Comparison of ENCODE assay signal across 19 cellular contexts in the genomic region with DNA sequence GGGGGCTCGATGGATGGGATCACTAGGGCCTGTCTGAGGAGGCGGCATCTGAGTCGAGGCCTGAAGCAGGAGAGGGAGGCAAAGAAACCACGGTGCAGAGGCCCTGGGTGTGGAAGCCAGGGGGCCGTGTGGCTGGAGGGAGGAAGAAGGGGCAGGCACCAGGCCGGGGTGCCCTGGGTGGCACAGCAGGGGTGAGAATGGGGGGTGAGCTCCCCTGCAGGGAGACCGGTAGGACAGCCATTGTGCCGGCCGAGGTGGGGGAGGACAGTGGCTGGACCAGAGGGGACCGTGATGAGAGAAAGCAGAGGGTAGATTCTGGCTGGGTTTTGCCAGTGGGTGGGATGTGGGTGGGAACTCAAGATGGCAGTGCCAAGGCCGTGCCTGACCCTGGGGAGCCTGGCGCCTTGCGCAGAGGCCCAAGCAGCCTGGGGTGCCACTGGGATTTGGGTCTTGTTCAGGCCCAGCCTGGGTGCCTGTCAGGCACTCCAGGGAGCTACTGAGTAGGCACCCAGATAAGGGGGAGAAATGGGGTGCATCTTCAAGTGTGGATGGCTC. TPM values are rescaled to one million over a fixed set of nuclear protein-coding genes. Genes with fewer than 3 reads are reported as not detected.
DNase-seq lines count a peak whose midpoint lies in the region; ATAC-seq and TF ChIP-seq lines count a peak whose summit lies in the region.
"Had no signal": no experiment of that assay in that cellular context is flagged by ENCODE, and none has a peak within 500 bp of the region (broad histone marks: within the 10 kb centered on the region; RNA-seq: fewer than 3 reads in every experiment).

No MANE protein-coding gene starts in this region.

- no peak overlapping the region for H3K4me3 Mint-ChIP-seq in endodermal cell
- no peak overlapping the region for H3K4me3 Mint-ChIP-seq in stimulated activated memory B cell treated with anti-CD40 and anti-IgM and Interleukin-4, amounts not matched to agents 10 μg/mL and 1 μg/mL and 100 μg/mL, for 72 hours
- H3K4me3 Mint-ChIP-seq: CD4-positive, alpha-beta T cell had no signal

- H3K27ac Mint-ChIP-seq in endodermal cell: peak overlapping the region; percentile 23
- H3K27ac Mint-ChIP-seq in stimulated activated memory B cell treated with anti-CD40 and anti-IgM and Interleukin-4, amounts not matched to agents 10 μg/mL and 1 μg/mL and 100 μg/mL, for 72 hours: peak overlapping the region; percentile 3
- H3K27ac Mint-ChIP-seq: CD4-positive, alpha-beta T cell had no signal

- H3K9me3 Mint-ChIP-seq in endodermal cell: peaks cover 9% of the 10 kb centered on the region
- H3K9me3 Mint-ChIP-seq in stimulated activated memory B cell treated with anti-CD40 and anti-IgM and Interleukin-4, amounts not matched to agents 10 μg/mL and 1 μg/mL and 100 μg/mL, for 72 hours: peaks cover 6% of the 10 kb centered on the region
- H3K9me3 Mint-ChIP-seq: CD4-positive, alpha-beta T cell had no signal

- DNase-seq in endodermal cell (no peak), left ventricle myocardium superior (no peak), NCI-H345 (lab: John Stamatoyannopoulos, UW) (no peak), dorsolateral prefrontal cortex (no peak), PC-9 (no peak)
- DNase-seq: CD4-positive, alpha-beta T cell; HCEC 1CT; MG63; NCI-H1092; NCI-H146; NCI-H2081; NCI-H510A; Peyer's patch; SHP77 had no signal

- no peak overlapping the region for H3K9ac ChIP-seq in endodermal cell (ENCODE audit: extremely low read depth, low read length, poor library complexity, severe bottlenecking)
- H3K9ac ChIP-seq: SK-N-SH had no signal

- H3K4me1 Mint-ChIP-seq in endodermal cell: peaks cover 5% of the 10 kb centered on the region
- peaks cover 31% of the 10 kb centered on the region for H3K4me1 Mint-ChIP-seq in stimulated activated memory B cell treated with anti-CD40 and anti-IgM and Interleukin-4, amounts not matched to agents 10 μg/mL and 1 μg/mL and 100 μg/mL, for 72 hours

- H3K9me3 ChIP-seq in HEK293 (ENCODE audit: control insufficient read depth, insufficient read depth, low read depth, low read length): no peaks in the 10 kb centered on the region
- H3K9me3 ChIP-seq in endodermal cell (ENCODE audit: control insufficient read depth, low read length): no peaks in the 10 kb centered on the region
- no peaks in the 10 kb centered on the region for H3K9me3 ChIP-seq in PC-9 (ENCODE audit: insufficient read depth, low read depth)
- H3K9me3 ChIP-seq: MG63, Peyer's patch, SK-N-SH had no signal

- intact Hi-C loops in left ventricle myocardium superior (cut with micrococcal nuclease) (no loop called here), dorsolateral prefrontal cortex (cut with DNase I) (no loop called here), PC-9 (cut with micrococcal nuclease; ENCODE audit: unreplicated experiment) (no loop called here)

- no peaks in the 10 kb centered on the region for H3K9me2 ChIP-seq in PC-9 (ENCODE audit: insufficient read depth)
- H3K9me2 ChIP-seq: SK-N-SH had no signal

- no peak overlapping the region for H3K4me3 ChIP-seq in HEK293 (ENCODE audit: low read depth, low read length)
- H3K4me3 ChIP-seq in endodermal cell (ENCODE audit: low read length): no peak overlapping the region
- no peak overlapping the region for H3K4me3 ChIP-seq in dorsolateral prefrontal cortex
- no peak overlapping the region for H3K4me3 ChIP-seq in PC-9
- H3K4me3 ChIP-seq: MG63, Peyer's patch had no signal

- CTCF ChIA-PET in HEK293 (lab: Yijun Ruan, JAX) (interaction anchor here (0.7 kb wide), 1 partner anchor 375 kb away, joined by 3 read pairs; no protein-coding TSS in a partner anchor), PC-9 (lab: Charles Lee) (no interaction called here)

- no peaks in the 10 kb centered on the region for H3K79me2 ChIP-seq in PC-9 (ENCODE audit: low read depth)

- no peaks in the 10 kb centered on the region for H3K36me3 ChIP-seq in HEK293 (ENCODE audit: control insufficient read depth in 2 of 2, insufficient read depth in 1 of 2, low read length in 2 of 2)
- no peaks in the 10 kb centered on the region for H3K36me3 ChIP-seq in endodermal cell (ENCODE audit: control insufficient read depth, insufficient read depth, low read length)
- no peaks in the 10 kb centered on the region for H3K36me3 ChIP-seq in PC-9 (ENCODE audit: low read depth)
- H3K36me3 ChIP-seq: MG63 had no signal

- no peaks in the 10 kb centered on the region for H3K4me1 ChIP-seq in HEK293 (ENCODE audit: control insufficient read depth, insufficient read depth, low read length)
- no peaks in the 10 kb centered on the region for H3K4me1 ChIP-seq in endodermal cell (ENCODE audit: control insufficient read depth, insufficient read depth, low read length)
- H3K4me1 ChIP-seq in PC-9 (replicated peaks; ENCODE audit: insufficient read depth): peaks cover 33% of the 10 kb centered on the region

- H3F3A ChIP-seq in PC-9 (ENCODE audit: insufficient read depth, low read depth): peaks cover 17% of the 10 kb centered on the region; the same call in 1 of the 2 replicates

- H3K27me3 ChIP-seq in endodermal cell (ENCODE audit: control insufficient read depth, insufficient read depth, low read length, poor library complexity, severe bottlenecking) (no peaks in the 10 kb centered on the region), dorsolateral prefrontal cortex (peaks cover 0 to 35% (median 18%) of the 10 kb centered on the region in 45 donors), PC-9 (ENCODE audit: insufficient read depth, low read depth) (no peaks in the 10 kb centered on the region)
- H3K27me3 ChIP-seq: MG63, Peyer's patch had no signal

- no peak overlapping the region for H2AFZ ChIP-seq in PC-9

- TF ChIP-seq CTCF in C4-2B (conservative IDR thresholded peaks at IDR 0.05): no peak
- no peak for TF ChIP-seq CTCF in HEK293 (tag by site-specific recombination; IDR thresholded peaks at IDR 0.05)
- no peak for TF ChIP-seq CTCF in endodermal cell (conservative IDR thresholded peaks at IDR 0.05)
- TF ChIP-seq CTCF in dorsolateral prefrontal cortex (IDR thresholded peaks at IDR 0.05 in 54 of 56, conservative IDR thresholded peaks at IDR 0.05 in 2 of 56; ENCODE audit: low read depth in 1 of 56, partially characterized antibody in 56 of 56): no peak
- TF ChIP-seq CTCF in PC-9 (conservative IDR thresholded peaks at IDR 0.05): no peak

- BruUV-seq in PC-9 (replicated peaks; lab: Mats Ljungman, UMichigan): no TSS peak

- POLR2A ChIA-PET in HEK293 (lab: Yijun Ruan, JAX) (no interaction called here), PC-9 (lab: Charles Lee; ENCODE audit: unreplicated experiment) (interaction anchor here (0.6 to 0.7 kb wide), 2 partner anchors 8 to 489 kb away, joined by 3 to 5 read pairs; a partner anchor contains a TSS)

- peak overlapping the region; percentile 94 for H3K27ac ChIP-seq in C4-2B
- no peak overlapping the region for H3K27ac ChIP-seq in HEK293 (ENCODE audit: extremely low read depth, low read depth, low read length)
- no peak overlapping the region for H3K27ac ChIP-seq in endodermal cell (ENCODE audit: low read depth, low read length)
- no peak overlapping the region for H3K27ac ChIP-seq in dorsolateral prefrontal cortex
- H3K27ac ChIP-seq in PC-9: no peak overlapping the region

- H3K4me2 ChIP-seq in PC-9: no peak overlapping the region
- H3K4me2 ChIP-seq: SK-N-SH had no signal

- no peaks in the 10 kb centered on the region for H4K20me1 ChIP-seq in PC-9 (ENCODE audit: insufficient read depth)

- peaks cover 14% of the 10 kb centered on the region for H3K36me3 Mint-ChIP-seq in endodermal cell (ENCODE audit: low read depth)
- H3K36me3 Mint-ChIP-seq in stimulated activated memory B cell treated with anti-CD40 and anti-IgM and Interleukin-4, amounts not matched to agents 10 μg/mL and 1 μg/mL and 100 μg/mL, for 72 hours: peaks cover 15% of the 10 kb centered on the region

- peaks cover 4% of the 10 kb centered on the region for H3K27me3 Mint-ChIP-seq in endodermal cell (ENCODE audit: insufficient read depth)
- H3K27me3 Mint-ChIP-seq in stimulated activated memory B cell treated with anti-CD40 and anti-IgM and Interleukin-4, amounts not matched to agents 10 μg/mL and 1 μg/mL and 100 μg/mL, for 72 hours: peaks cover 52% of the 10 kb centered on the region
- H3K27me3 Mint-ChIP-seq: CD4-positive, alpha-beta T cell had no signal

- WGBS in endodermal cell (ENCODE audit: insufficient coverage in 1 of 2, insufficient read length in 1 of 2), 2 experiments: 87 to 91% methylated on average over 10 to 13 of the region's 13 CpGs

- no peak for ATAC-seq in stimulated activated memory B cell treated with anti-CD40 and anti-IgM and Interleukin-4, amounts not matched to agents 10 μg/mL and 1 μg/mL and 100 μg/mL, for 72 hours
- no peak for ATAC-seq in left ventricle myocardium superior
- ATAC-seq: HepG2 had no signal

TF ChIP-seq in HEK293, 187 proteins besides CTCF, POLR2A, EP300 and RAD21 (continues in another document):
- TF ChIP-seq GLIS1 (tag by site-specific recombination; IDR thresholded peaks at IDR 0.05) (peak; percentile 66), ZIC2 (tag by site-specific recombination; IDR thresholded peaks at IDR 0.05) (peak; percentile 70), ZNF544 (tag by site-specific recombination; IDR thresholded peaks at IDR 0.05) (no peak), ZNF549 (tag by site-specific recombination; IDR thresholded peaks at IDR 0.05) (no peak), GLIS2 (tag by site-specific recombination; IDR thresholded peaks at IDR 0.05) (no peak), ZFHX2 (tag by site-specific recombination; conservative IDR thresholded peaks at IDR 0.05) (peak; percentile 38), IKZF3 (tag by site-specific recombination; IDR thresholded peaks at IDR 0.05) (no peak), ZNF324 (tag by site-specific recombination; IDR thresholded peaks at IDR 0.05) (no peak), ZNF214 (tag by site-specific recombination; IDR thresholded peaks at IDR 0.05; ENCODE audit: borderline replicate concordance) (no peak)
- TF ChIP-seq, protein P1, sequence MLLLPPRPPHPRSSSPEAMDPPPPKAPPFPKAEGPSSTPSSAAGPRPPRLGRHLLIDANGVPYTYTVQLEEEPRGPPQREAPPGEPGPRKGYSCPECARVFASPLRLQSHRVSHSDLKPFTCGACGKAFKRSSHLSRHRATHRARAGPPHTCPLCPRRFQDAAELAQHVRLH (tag by site-specific recombination; IDR thresholded peaks at IDR 0.05): no peak

RNA-seq across cellular contexts. Expression of gene PHLDA2, which starts 18.7 kb away (rescaled TPM):
- total RNA-seq in endodermal cell (1 to 10 TPM; 3.0 to 5.1 TPM), left ventricle myocardium superior (0.99 TPM), dorsolateral prefrontal cortex (1 to 10 TPM in 104 of 120 experiments, under 1 TPM in 13, not detected in 3; 0.52 to 7.6 (median 2.4) TPM), PC-9 (2021) (10.7 and 14.1 TPM in 2 replicates)
- polyA plus RNA-seq in endodermal cell (2013, experiment 1 of 2): 4.5 TPM
- polyA plus RNA-seq in endodermal cell (2013, experiment 2 of 2): 5.4 TPM

RNA-seq across cellular contexts. Expression of gene CDKN1C, which starts 24.9 kb away (rescaled TPM):
- total RNA-seq in endodermal cell (10 to 100 TPM; 37.6 to 60.9 TPM), left ventricle myocardium superior (42.0 TPM), dorsolateral prefrontal cortex (100 to 1,000 TPM in 8 of 120 experiments, 10 to 100 TPM in 112; 11.0 to 191 (median 44.8) TPM), PC-9 (2021) (5.1 and 7.6 TPM in 2 replicates)
- 174 TPM for polyA plus RNA-seq in endodermal cell (2013, experiment 1 of 2)
- polyA plus RNA-seq in endodermal cell (2013, experiment 2 of 2): 148 TPM
- total RNA-seq: HepG2 had no signal
- polyA plus RNA-seq: HepG2 had no signal
